In genomic region chr19:11496391-11497163, GRCh38 we compare ENCODE assay signal across 8 cellular contexts. TPM values are rescaled to one million over a fixed set of nuclear protein-coding genes. Genes with fewer than 3 reads are reported as not detected.
DNase-seq lines count a peak whose midpoint lies in the region; ATAC-seq lines count a peak whose summit lies in the region.

No MANE protein-coding gene starts in this region.

- DNase-seq in Caki2 (ENCODE audit: low read depth) (peak; percentile 65), T follicular helper cell (ENCODE audit: low read depth) (peak; percentile 50), right cardiac atrium (peak; percentile 69 to 86 (median 85)), smooth muscle cell of the brain vasculature (ENCODE audit: low read depth, low spot score) (peak; percentile 35), NCI-H1105 treated with DMSO at 0.1 percent for 48 hours (lab: John Stamatoyannopoulos, UW) (no peak)
- peak; percentile 42 for DNase-seq in Jurkat, Clone E6-1 (ENCODE audit: low read depth, low spot score)
- peak; percentile 75 for DNase-seq in activated naive CD8-positive, alpha-beta T cell treated with anti-CD3 and anti-CD28 coated beads, Interleukin-2, amount 50 U/mL, for 24 hours

- no peaks in the 10 kb centered on the region for H3K9me3 ChIP-seq in right cardiac atrium (ENCODE audit: control insufficient read depth, low read length)

- in situ Hi-C loops in Caki2 (cut with HindIII; ENCODE audit: low pct_unique_long_range_greater_than_20kb, low sequenced_read_pairs): no loop called here

- H3K4me3 ChIP-seq in Jurkat, Clone E6-1 (ENCODE audit: low read length): no peak overlapping the region
- no peak overlapping the region for H3K4me3 ChIP-seq in right cardiac atrium (ENCODE audit: low read length)

- no peaks in the 10 kb centered on the region for H3K4me1 Mint-ChIP-seq in activated naive CD8-positive, alpha-beta T cell treated with anti-CD3 and anti-CD28 coated beads, Interleukin-2, amount 50 U/mL, for 24 hours

- H3K27me3 Mint-ChIP-seq in activated naive CD8-positive, alpha-beta T cell treated with anti-CD3 and anti-CD28 coated beads, Interleukin-2, amount 50 U/mL, for 24 hours: no peaks in the 10 kb centered on the region

- no peaks in the 10 kb centered on the region for H3K27me3 ChIP-seq in right cardiac atrium (ENCODE audit: control insufficient read depth, insufficient read depth)

- no peak overlapping the region for H3K4me3 Mint-ChIP-seq in activated naive CD8-positive, alpha-beta T cell treated with anti-CD3 and anti-CD28 coated beads, Interleukin-2, amount 50 U/mL, for 24 hours

- peak; percentile 77 for ATAC-seq in activated naive CD8-positive, alpha-beta T cell treated with anti-CD3 and anti-CD28 coated beads, Interleukin-2, amount 50 U/mL, for 24 hours
- peak; percentile 44 to 76 for ATAC-seq in right cardiac atrium
- ATAC-seq in GM18520 (IDR thresholded peaks at IDR 0.05; ENCODE audit: unreplicated experiment): no peak

- no peak overlapping the region for H3K27ac ChIP-seq in right cardiac atrium (ENCODE audit: low read length)

- H3K9me3 Mint-ChIP-seq in activated naive CD8-positive, alpha-beta T cell treated with anti-CD3 and anti-CD28 coated beads, Interleukin-2, amount 50 U/mL, for 24 hours: no peaks in the 10 kb centered on the region

- no peak overlapping the region for H3K27ac Mint-ChIP-seq in activated naive CD8-positive, alpha-beta T cell treated with anti-CD3 and anti-CD28 coated beads, Interleukin-2, amount 50 U/mL, for 24 hours

- peaks cover 8% of the 10 kb centered on the region for H3K36me3 Mint-ChIP-seq in activated naive CD8-positive, alpha-beta T cell treated with anti-CD3 and anti-CD28 coated beads, Interleukin-2, amount 50 U/mL, for 24 hours (ENCODE audit: low read depth)

- H3K4me1 ChIP-seq in right cardiac atrium (ENCODE audit: control insufficient read depth, insufficient read depth, low read length): no peaks in the 10 kb centered on the region

- intact Hi-C loops in right cardiac atrium (cut with DNase I): loop anchor here in 1 of 4 donors (5.0 kb wide), 1 partner anchor 91 kb away; no protein-coding TSS in a partner anchor

- 67% methylated on average over 17 of the region's 17 CpGs for WGBS in right cardiac atrium

RNA-seq across cellular contexts. Expression of gene ZNF653, which starts 9.1 kb away (rescaled TPM):
- total RNA-seq in Caki2 (2014; rRNA removed; shearing (Covaris generic); ENCODE audit: low replicate concordance): 4.6 and 43.5 TPM in 2 replicates
- polyA plus RNA-seq in Jurkat, Clone E6-1 (2012; ENCODE audit: insufficient read depth, insufficient read length): 18.4 TPM
- 1 to 10 TPM; 3.1 to 5.4 (median 4.4) TPM for total RNA-seq in right cardiac atrium
- 4.5 TPM for polyA plus RNA-seq in right cardiac atrium

RNA-seq across cellular contexts. Expression of gene ELAVL3, which starts 15.7 kb away (rescaled TPM):
- not detected in 2 replicates for total RNA-seq in Caki2 (2014; rRNA removed; shearing (Covaris generic); ENCODE audit: low replicate concordance)
- polyA plus RNA-seq in Jurkat, Clone E6-1 (2012; ENCODE audit: insufficient read depth, insufficient read length): not detected
- total RNA-seq in right cardiac atrium: not detected
- 0.14 TPM for polyA plus RNA-seq in right cardiac atrium

RNA-seq across cellular contexts. Expression of gene ECSIT, which starts 32.4 kb away (rescaled TPM):
- 88.6 and 106 TPM in 2 replicates for total RNA-seq in Caki2 (2014; rRNA removed; shearing (Covaris generic); ENCODE audit: low replicate concordance)
- 59.0 TPM for polyA plus RNA-seq in Jurkat, Clone E6-1 (2012; ENCODE audit: insufficient read depth, insufficient read length)
- 100 to 1,000 TPM in 2 of 4 donors, 10 to 100 TPM in 2; 88.1 to 126 (median 105) TPM for total RNA-seq in right cardiac atrium
- 133 TPM for polyA plus RNA-seq in right cardiac atrium

RNA-seq across cellular contexts. Expression of gene CNN1, which starts 42.1 kb away (rescaled TPM):
- not detected in 2 replicates for total RNA-seq in Caki2 (2014; rRNA removed; shearing (Covaris generic); ENCODE audit: low replicate concordance)
- polyA plus RNA-seq in Jurkat, Clone E6-1 (2012; ENCODE audit: insufficient read depth, insufficient read length): not detected
- 100 to 1,000 TPM; 150 to 246 (median 173) TPM for total RNA-seq in right cardiac atrium
- polyA plus RNA-seq in right cardiac atrium: 298 TPM
